ENCODE assay signal across 15 cellular contexts in genomic region chr4:14084598-14084997, GRCh38.
A peak's percentile ranks its signal among the peaks of the same experiment; 100 is the strongest.
DNase-seq lines count a peak whose midpoint lies in the region; ATAC-seq, FAIRE-seq and TF ChIP-seq lines count a peak whose summit lies in the region.
"Had no signal": no experiment of that assay in that cellular context is flagged by ENCODE, and none has a peak within 500 bp of the region (broad histone marks: within the 10 kb centered on the region; RNA-seq: fewer than 3 reads in every experiment).

No MANE protein-coding gene starts in this region.

- no peak for TF ChIP-seq POLR2A in H1 (IDR thresholded peaks at IDR 0.05; ENCODE audit: control extremely low read depth in 1 of 2, low read depth in 2 of 2, low read length in 2 of 2)

- ATAC-seq in HG02885 (IDR thresholded peaks at IDR 0.05; ENCODE audit: poor library complexity, unreplicated experiment), result no peak
- ATAC-seq: A549, HCT116, HepG2 had no signal

- TF ChIP-seq RAD21 in H1 (IDR thresholded peaks at IDR 0.05 in 1 of 2, conservative IDR thresholded peaks at IDR 0.05 in 1 of 2; ENCODE audit: low read depth in 2 of 2, low read length in 2 of 2), result peak in 1 of 2 experiments; percentile 6; a peak in 1 of 4 replicates

- H2BK5ac ChIP-seq in H1 (ENCODE audit: low read depth, low read length), result no peak overlapping the region

- H3K27ac ChIP-seq in HUES48 (ENCODE audit: low read depth, low read length) (peak overlapping the region; percentile 8), H1 (ENCODE audit: low read depth, low read length) (no peak overlapping the region), iPS DF 6.9 (ENCODE audit: low read length) (no peak overlapping the region)
- H3K27ac ChIP-seq: BLaER1, GM23248, KMS-11 had no signal

- no peak overlapping the region for H3K23ac ChIP-seq in H1 (ENCODE audit: insufficient read length)

- no peak overlapping the region for H4K8ac ChIP-seq in H1 (ENCODE audit: extremely low read depth, insufficient read depth, low read length)

- H3K4me3 ChIP-seq in HUES48 (ENCODE audit: low read depth, low read length), result no peak overlapping the region
- H3K4me3 ChIP-seq in H1 (ENCODE audit: extremely low read depth in 1 of 4, insufficient read depth in 2 of 4, low read depth in 3 of 4, low read length in 4 of 4), result no peak overlapping the region
- H3K4me3 ChIP-seq in iPS DF 6.9 (ENCODE audit: low read length), result no peak overlapping the region
- H3K4me3 ChIP-seq: A549, BLaER1, GM23248 had no signal

- H3K9me3 ChIP-seq in HUES48 (ENCODE audit: control insufficient read depth, insufficient read depth, low read length) (0 out of 2 replicates have a peak, but pooled peaks cover 4% of the 10 kb centered on the region), H1 (ENCODE audit: insufficient read depth in 2 of 2, low read depth in 1 of 2, low read length in 1 of 2) (peaks cover 0 to 5% of the 10 kb centered on the region in 2 experiments; a peak in 1 of 4 replicates), iPS DF 6.9 (ENCODE audit: control insufficient read depth, insufficient read depth, low read length) (no peaks in the 10 kb centered on the region)
- H3K9me3 ChIP-seq: A549, BLaER1, Caco-2 had no signal

- no peak overlapping the region for H2AFZ ChIP-seq in H1 (ENCODE audit: low read length)
- H2AFZ ChIP-seq: GM23248 had no signal

- no peak overlapping the region for H4K5ac ChIP-seq in H1 (ENCODE audit: insufficient read length, low read depth, low read length)

- POLR2A ChIA-PET in H1 (lab: Charles Lee; ENCODE audit: partially characterized antibody), result no interaction called here

- no peak for TF ChIP-seq CTCF in H1 (IDR thresholded peaks at IDR 0.05; ENCODE audit: control extremely low read depth in 1 of 3, insufficient read depth in 1 of 3, low read depth in 1 of 3, low read length in 3 of 3)

- H2BK120ac ChIP-seq in H1 (replicated peaks; ENCODE audit: low read depth, low read length), result no peak overlapping the region

- TF ChIP-seq EP300 in H1 (IDR thresholded peaks at IDR 0.05; ENCODE audit: borderline replicate concordance in 1 of 2, low read depth in 2 of 2, low read length in 2 of 2), result no peak

- H3K4me2 ChIP-seq in H1 (ENCODE audit: insufficient read depth in 1 of 2, low read depth in 2 of 2, low read length in 2 of 2), result no peak overlapping the region
- H3K4me2 ChIP-seq: A549, BLaER1, KMS-11 had no signal

- no peak overlapping the region for H3K18ac ChIP-seq in H1 (ENCODE audit: extremely low read depth, low read length)

- no peak overlapping the region for H4K91ac ChIP-seq in H1 (replicated peaks; ENCODE audit: insufficient read length, low read length)

- H3K56ac ChIP-seq in H1 (replicated peaks; ENCODE audit: insufficient read length, low read depth, low read length), result no peak overlapping the region

- H2AK5ac ChIP-seq in H1 (ENCODE audit: low read depth, low read length), result no peak overlapping the region

- no peak overlapping the region for H2BK12ac ChIP-seq in H1 (ENCODE audit: low read depth, low read length)

- H3K23me2 ChIP-seq in H1 (ENCODE audit: low read depth, low read length), result no peaks in the 10 kb centered on the region

- no peaks in the 10 kb centered on the region for H4K20me1 ChIP-seq in H1 (replicated peaks in 1 of 2; ENCODE audit: control insufficient read depth in 1 of 2, insufficient read depth in 2 of 2, low read length in 2 of 2)
- H4K20me1 ChIP-seq: BLaER1 had no signal

- H2BK20ac ChIP-seq in H1 (ENCODE audit: low read length), result no peak overlapping the region

- WGBS in H1 (ENCODE audit: extremely low coverage in 1 of 2, insufficient coverage in 1 of 2, insufficient read length in 1 of 2, insufficient replicate concordance in 2 of 2, low coverage in 1 of 2, low lambda C conversion rate in 2 of 2, missing lambda C conversion rate in 1 of 2), 2 experiments, result 23% methylated on average over 2 of the region's 2 CpGs; no CpG with 5 or more reads in 1 of the 2 experiments
- WGBS in iPS DF 6.9 (ENCODE audit: insufficient coverage, insufficient read length), result no CpG with 5 or more reads among the region's 2 CpGs

- H3K79me1 ChIP-seq in H1 (ENCODE audit: low read depth, low read length), result no peaks in the 10 kb centered on the region

- H3K9ac ChIP-seq in HUES48 (ENCODE audit: low read depth, low read length) (no peak overlapping the region), H1 (replicated peaks in 1 of 4; ENCODE audit: extremely low read depth in 1 of 4, low read depth in 3 of 4, low read length in 3 of 4) (no peak overlapping the region)
- H3K9ac ChIP-seq: BLaER1, GM23248, KMS-11 had no signal

- H3K79me2 ChIP-seq in H1 (ENCODE audit: control insufficient read depth in 1 of 2, insufficient read depth in 2 of 2, low read length in 2 of 2), result no peaks in the 10 kb centered on the region

- no peak overlapping the region for H3K4ac ChIP-seq in H1 (replicated peaks; ENCODE audit: insufficient read length, low read depth, low read length)

- CTCF ChIA-PET in H1 (lab: Charles Lee; ENCODE audit: partially characterized antibody), result interaction anchor here (0.8 to 1.0 kb wide), 2 partner anchors 13 to 26 kb away, joined by 3 to 4 read pairs; no protein-coding TSS in a partner anchor

- FAIRE-seq in H1 (lab: Jason Lieb, UNC) (peak; percentile 86), frontal cortex (lab: Jason Lieb, UNC) (no peak)
- FAIRE-seq: A549, HepG2 had no signal

- H3K36me3 ChIP-seq in HUES48 (ENCODE audit: control insufficient read depth, insufficient read depth, low read length) (no peaks in the 10 kb centered on the region), H1 (ENCODE audit: control insufficient read depth in 2 of 4, insufficient read depth in 4 of 4, low read length in 3 of 4) (no peaks in the 10 kb centered on the region), iPS DF 6.9 (ENCODE audit: control insufficient read depth, insufficient read depth, low read length) (no peaks in the 10 kb centered on the region)
- H3K36me3 ChIP-seq: BLaER1 had no signal

- H2BK15ac ChIP-seq in H1 (ENCODE audit: low read length), result no peak overlapping the region

- H3K4me1 ChIP-seq in HUES48 (ENCODE audit: control insufficient read depth, insufficient read depth, low read length) (peaks cover 10% of the 10 kb centered on the region), H1 (replicated peaks in 1 of 4; ENCODE audit: control insufficient read depth in 3 of 4, insufficient read depth in 4 of 4, low read length in 3 of 4) (peaks cover 2 to 7% (median 4%) of the 10 kb centered on the region in 4 experiments; a peak in 5 of 7 replicates), iPS DF 6.9 (ENCODE audit: control insufficient read depth, insufficient read depth, low read length) (peaks cover 1% of the 10 kb centered on the region; the same call in 1 of the 2 replicates)
- H3K4me1 ChIP-seq: A549, Caco-2 had no signal

- DNase-seq in H1 (ENCODE audit: low read depth in 1 of 2, low spot score in 2 of 2) (no peak), iPS DF 6.9 (ENCODE audit: low read depth, low spot score) (peak; percentile 67), GM19240 (ENCODE audit: insufficient read length, low spot score) (no peak), pons (ENCODE audit: low spot score) (no peak), frontal cortex (ENCODE audit: low spot score in 2 of 2) (no peak)
- DNase-seq: Caco-2; CD8-positive, alpha-beta memory T cell; GM23248 had no signal

- no peak overlapping the region for H3K14ac ChIP-seq in H1 (ENCODE audit: insufficient read length)

- H3K27me3 ChIP-seq in HUES48 (ENCODE audit: control insufficient read depth, insufficient read depth, low read length) (no peaks in the 10 kb centered on the region), H1 (replicated peaks in 1 of 4; ENCODE audit: control insufficient read depth in 3 of 4, extremely low read depth in 1 of 4, insufficient read depth in 3 of 4, low read length in 3 of 4) (no peaks in the 10 kb centered on the region), iPS DF 6.9 (ENCODE audit: control insufficient read depth, insufficient read depth, low read length) (no peaks in the 10 kb centered on the region)
- H3K27me3 ChIP-seq: BLaER1 had no signal
